In the genomic region with DNA sequence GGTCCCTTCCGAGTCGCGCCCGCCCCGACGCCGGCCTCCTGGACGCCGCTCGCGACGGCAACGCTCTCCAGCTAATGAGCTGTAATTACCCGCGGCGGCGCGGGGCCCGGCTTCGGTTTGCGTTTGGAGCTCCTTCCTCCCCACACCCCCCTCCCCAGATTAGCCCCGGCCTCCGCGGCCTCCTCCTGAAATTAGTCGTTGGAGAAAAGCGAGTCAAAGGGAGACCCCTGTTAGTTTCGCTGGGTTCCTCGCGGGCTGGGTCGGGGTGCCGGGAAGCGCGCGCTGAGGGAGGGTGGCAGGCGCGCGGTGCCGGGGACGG, we compare ENCODE assay signal across 12 cellular contexts. TPM values are rescaled to one million over a fixed set of nuclear protein-coding genes. Genes with fewer than 3 reads are reported as not detected.
DNase-seq lines count a peak whose midpoint lies in the region; ATAC-seq and TF ChIP-seq lines count a peak whose summit lies in the region.
"Had no signal": no experiment of that assay in that cellular context is flagged by ENCODE, and none has a peak within 500 bp of the region (broad histone marks: within the 10 kb centered on the region; RNA-seq: fewer than 3 reads in every experiment).

No MANE protein-coding gene starts in this region.

- H3K4me3 ChIP-seq in SK-N-SH (ENCODE audit: low read depth in 2 of 2, low read length in 1 of 2) (peak overlapping the region; percentile 70 to 90), choroid plexus epithelial cell (ENCODE audit: low read depth, low read length) (peak overlapping the region; percentile 63), lung (peak overlapping the region; percentile 30), thoracic aorta (peak overlapping the region; percentile 81)

- DNase-seq in SK-N-SH (no peak), choroid plexus epithelial cell (ENCODE audit: low read depth) (no peak), lung (ENCODE audit: low spot score) (no peak), thoracic aorta (ENCODE audit: low spot score) (no peak), head of caudate nucleus (no peak), GM19240 (ENCODE audit: insufficient read length, low spot score) (no peak), globus pallidus (ENCODE audit: low spot score) (no peak)
- DNase-seq: hippocampal formation, MM.1S, occipital lobe had no signal

- TF ChIP-seq RAD21 in SK-N-SH (IDR thresholded peaks at IDR 0.05; ENCODE audit: low read length): no peak

- H2AFZ ChIP-seq in SK-N-SH (ENCODE audit: low read depth): peak overlapping the region; percentile 80; the same call in 1 of the 2 replicates

- no peaks in the 10 kb centered on the region for H3K9me2 ChIP-seq in SK-N-SH

- ATAC-seq in SK-N-SH treated with all-trans-retinoic acid at 6 μM for 48 hours (no peak), lung (ENCODE audit: insufficient read depth, low FRiP score) (no peak), thoracic aorta (ENCODE audit: insufficient number of reproducible peaks, low FRiP score, low read depth) (no peak)

- POLR2A ChIA-PET in SK-N-SH (lab: Yijun Ruan, JAX): no interaction called here

- peak overlapping the region; percentile 76 for H3K9ac ChIP-seq in SK-N-SH

- CTCF ChIA-PET in SK-N-SH (lab: Yijun Ruan, JAX): interaction anchor here (0.7 to 2.8 kb wide), 13 partner anchors 8 to 835 kb away, joined by 3 to 12 read pairs (median 3); no protein-coding TSS in a partner anchor

- H3K4me1 ChIP-seq in SK-N-SH (ENCODE audit: control insufficient read depth in 1 of 2, insufficient read depth in 2 of 2, low read depth in 1 of 2, low read length in 1 of 2) (peaks cover 0 to 2% of the 10 kb centered on the region in 2 experiments; a peak in 1 of 4 replicates), lung (ENCODE audit: control insufficient read depth in 2 of 2, insufficient read depth in 2 of 2, low read length in 2 of 2) (peaks cover 7 to 21% of the 10 kb centered on the region in 2 donors), thoracic aorta (ENCODE audit: control insufficient read depth in 1 of 2, low read depth in 2 of 2) (peaks cover 0 to 32% of the 10 kb centered on the region in 2 donors)

- intact Hi-C loops in head of caudate nucleus (cut with DNase I): no loop called here

- H4K20me1 ChIP-seq in SK-N-SH (ENCODE audit: insufficient read depth): peaks cover 23% of the 10 kb centered on the region; the same call in 1 of the 2 replicates

- H3K36me3 ChIP-seq in SK-N-SH (replicated peaks in 1 of 2; ENCODE audit: control insufficient read depth in 1 of 2, insufficient read depth in 2 of 2, low read length in 1 of 2): peaks cover 0 to 4% of the 10 kb centered on the region in 2 experiments
- no peaks in the 10 kb centered on the region for H3K36me3 ChIP-seq in lung (ENCODE audit: control insufficient read depth in 2 of 2, insufficient read depth in 2 of 2, low read length in 2 of 2)
- H3K36me3 ChIP-seq in thoracic aorta: peaks cover 29% of the 10 kb centered on the region

- TF ChIP-seq EP300 in SK-N-SH (IDR thresholded peaks at IDR 0.05; ENCODE audit: borderline replicate concordance in 1 of 2, low read depth in 1 of 2, low read length in 1 of 2): no peak

- peaks cover 45% of the 10 kb centered on the region for H3K79me2 ChIP-seq in SK-N-SH (ENCODE audit: insufficient read depth)

- H3K9me3 ChIP-seq in SK-N-SH (no peaks in the 10 kb centered on the region), lung (ENCODE audit: control insufficient read depth in 2 of 2, insufficient read depth in 1 of 2, low read length in 1 of 2) (peaks cover 0 to 10% of the 10 kb centered on the region in 2 donors), thoracic aorta (no peaks in the 10 kb centered on the region)

- TF ChIP-seq CTCF in SK-N-SH (IDR thresholded peaks at IDR 0.05): no peak
- no peak for TF ChIP-seq CTCF in choroid plexus epithelial cell (conservative IDR thresholded peaks at IDR 0.05; ENCODE audit: low read depth, low read length)
- TF ChIP-seq CTCF in lung (IDR thresholded peaks at IDR 0.05; ENCODE audit: control extremely low read depth, extremely low read depth): no peak
- TF ChIP-seq CTCF in thoracic aorta (IDR thresholded peaks at IDR 0.05): no peak

- peaks cover 15% of the 10 kb centered on the region for H3F3A ChIP-seq in SK-N-SH (replicated peaks; ENCODE audit: insufficient read depth)

- no peaks in the 10 kb centered on the region for H3K27me3 ChIP-seq in SK-N-SH (ENCODE audit: insufficient read depth)
- H3K27me3 ChIP-seq in lung (ENCODE audit: control insufficient read depth, insufficient read depth): peaks cover 9% of the 10 kb centered on the region
- no peaks in the 10 kb centered on the region for H3K27me3 ChIP-seq in thoracic aorta (replicated peaks; ENCODE audit: insufficient read depth)

- 55% methylated on average over 28 of the region's 39 CpGs for WGBS in SK-N-SH (ENCODE audit: low lambda C conversion rate)
- 4 to 16% methylated on average over 36 to 39 of the region's 39 CpGs for WGBS in lung, 2 donors

- peak overlapping the region; percentile 95 for H3K4me2 ChIP-seq in SK-N-SH

- H3K27ac ChIP-seq in SK-N-SH (ENCODE audit: low read depth in 2 of 2, low read length in 1 of 2): peak overlapping the region; percentile 1 to 67; a peak in 2 of 4 replicates
- H3K27ac ChIP-seq in lung (ENCODE audit: low read depth in 1 of 2, low read length in 1 of 2): no peak overlapping the region
- H3K27ac ChIP-seq in thoracic aorta: peak overlapping the region; percentile 97 to 98

TF ChIP-seq in SK-N-SH, 30 proteins besides CTCF, POLR2A, EP300 and RAD21 (continues in another document):
- TF ChIP-seq NRF1 (IDR thresholded peaks at IDR 0.05; ENCODE audit: low read depth, low read length) (no peak), FOSL2 (IDR thresholded peaks at IDR 0.05; ENCODE audit: borderline replicate concordance, low read depth) (no peak), FOXJ3 (CRISPR knock-in tag; IDR thresholded peaks at IDR 0.05) (no peak), EZH2phosphoT487 (IDR thresholded peaks at IDR 0.05; ENCODE audit: borderline replicate concordance, low read depth) (no peak), POLR2AphosphoS5 (IDR thresholded peaks at IDR 0.05; ENCODE audit: low read depth, low read length) (no peak), MEF2A (IDR thresholded peaks at IDR 0.05; ENCODE audit: borderline replicate concordance, low read depth) (no peak; the same call in 1 of the 2 replicates), RCOR1 (IDR thresholded peaks at IDR 0.05; ENCODE audit: low read length) (no peak), TCF12 (IDR thresholded peaks at IDR 0.05) (no peak)
- TF ChIP-seq, protein P1, sequence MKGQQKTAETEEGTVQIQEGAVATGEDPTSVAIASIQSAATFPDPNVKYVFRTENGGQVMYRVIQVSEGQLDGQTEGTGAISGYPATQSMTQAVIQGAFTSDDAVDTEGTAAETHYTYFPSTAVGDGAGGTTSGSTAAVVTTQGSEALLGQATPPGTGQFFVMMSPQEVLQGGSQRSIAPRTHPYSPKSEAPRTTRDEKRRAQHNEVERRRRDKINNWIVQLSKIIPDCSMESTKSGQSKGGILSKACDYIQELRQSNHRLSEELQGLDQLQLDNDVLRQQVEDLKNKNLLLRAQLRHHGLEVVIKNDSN (IDR thresholded peaks at IDR 0.05; ENCODE audit: borderline replicate concordance, low read depth): no peak

TF ChIP-seq in SK-N-SH treated with all-trans-retinoic acid at 6 μM for 48 hours, 23 proteins besides CTCF, POLR2A, EP300 and RAD21:
- TF ChIP-seq ZC3H10 (CRISPR knock-in tag; IDR thresholded peaks at IDR 0.05) (no peak), ARNTL (CRISPR knock-in tag; IDR thresholded peaks at IDR 0.05; ENCODE audit: borderline replicate concordance, low read depth) (no peak), CSDC2 (CRISPR knock-in tag; IDR thresholded peaks at IDR 0.05) (no peak), RARB (CRISPR knock-in tag; IDR thresholded peaks at IDR 0.05) (no peak), BACH2 (CRISPR knock-in tag; IDR thresholded peaks at IDR 0.05; ENCODE audit: borderline replicate concordance) (no peak), TOX (CRISPR knock-in tag; IDR thresholded peaks at IDR 0.05; ENCODE audit: borderline replicate concordance) (no peak), PPARA (CRISPR knock-in tag; IDR thresholded peaks at IDR 0.05; ENCODE audit: borderline replicate concordance) (no peak)

RNA-seq across cellular contexts. Expression of gene FOXC1, which starts 4.7 kb away (rescaled TPM):
- polyA plus RNA-seq in SK-N-SH (2012; rRNA removed) (3.6 and 4.3 TPM in 2 replicates), lung (1 to 10 TPM; 1.4 to 2.2 TPM)
- polyA plus RNA-seq in SK-N-SH (2012; cell fraction: cytosol; rRNA removed): 4.3 TPM in 2 replicates
- polyA plus RNA-seq in SK-N-SH (2012; cell fraction: nucleus; rRNA removed): 5.0 and 5.6 TPM in 2 replicates
- total RNA-seq in lung (1 to 10 TPM; 2.7 to 6.2 TPM), thoracic aorta (100 to 1,000 TPM; 103 to 109 TPM)
- total RNA-seq: T-helper 1 cell treated with Interleukin-12 subunit alpha and Interleukin-12 subunit beta and Interleukin-4 antibody, amounts not matched to agents 30 ng/mL and 1 ng/mL, for 36 hours had no signal

Comparison
In these comparisons a context has a peak if more than half of its experiments do, and no peak if none do; other contexts are left out.
1. H3K27ac ChIP-seq: peak in SK-N-SH (2 of 2) and thoracic aorta (2 of 2); none in lung (0 of 2).
2. H3K4me3 ChIP-seq: peak in every context shown above with its lines; median percentile 81 in thoracic aorta; 80 in SK-N-SH; 63 in choroid plexus epithelial cell; 30 in lung.
3. RNA of gene FOXC1, which starts 4.7 kb away (total RNA-seq): 103 to 109 TPM in thoracic aorta; 2.7 to 6.2 TPM in lung; every median in the first group is over 10 times any median in the second.